Comparison of ENCODE assay signal across 10 cellular contexts in the genomic region with DNA sequence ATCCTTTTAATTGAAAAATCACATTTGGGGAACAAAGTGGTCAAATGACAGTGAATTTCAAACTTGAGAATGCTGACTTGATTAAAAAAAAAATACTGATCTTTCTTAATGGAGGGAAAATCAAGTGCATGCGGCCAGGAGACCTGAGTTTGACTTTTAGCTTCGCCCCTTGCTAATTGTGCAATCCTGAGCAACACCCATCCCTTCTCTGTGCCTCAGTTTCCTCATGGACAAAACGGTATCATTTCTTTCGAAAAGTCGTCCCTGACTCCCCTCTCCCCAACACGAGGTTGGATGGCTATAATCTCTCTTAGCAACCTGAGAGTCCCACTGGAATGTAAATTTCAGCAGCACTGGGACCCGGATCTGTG. TPM values are rescaled to one million over a fixed set of nuclear protein-coding genes. Genes with fewer than 3 reads are reported as not detected.
DNase-seq lines count a peak whose midpoint lies in the region; ATAC-seq and TF ChIP-seq lines count a peak whose summit lies in the region.
"Had no signal": no experiment of that assay in that cellular context is flagged by ENCODE, and none has a peak within 500 bp of the region (broad histone marks: within the 10 kb centered on the region; RNA-seq: fewer than 3 reads in every experiment).

No MANE protein-coding gene starts in this region.

- H3K9me3 Mint-ChIP-seq in activated T-helper 17 cell treated with anti-CD3 and anti-CD28 coated beads, Interleukin-2, amount 50 U/mL, for 72 hours = no peaks in the 10 kb centered on the region
- H3K9me3 Mint-ChIP-seq: activated T-helper 2 cell treated with anti-CD3 and anti-CD28 coated beads, Interferon-gamma antibody, Interleukin-2, Interleukin-4, amounts not matched to agents 10 μg/mL and 5 μg/mL and 100 μg/mL, durations not matched to agents 14 hours and 24 hours and 36 hours had no signal

- H3K27ac Mint-ChIP-seq in activated T-helper 17 cell treated with anti-CD3 and anti-CD28 coated beads, Interleukin-2, amount 50 U/mL, for 72 hours = no peak overlapping the region
- H3K27ac Mint-ChIP-seq: activated T-helper 2 cell treated with anti-CD3 and anti-CD28 coated beads, Interferon-gamma antibody, Interleukin-2, Interleukin-4, amounts not matched to agents 10 μg/mL and 5 μg/mL and 100 μg/mL, durations not matched to agents 14 hours and 24 hours and 36 hours had no signal

- H3K36me3 Mint-ChIP-seq in activated T-helper 17 cell treated with anti-CD3 and anti-CD28 coated beads, Interleukin-2, amount 50 U/mL, for 72 hours (ENCODE audit: low read depth) = peaks cover 4% of the 10 kb centered on the region

- no peak for TF ChIP-seq CTCF in tibial artery (IDR thresholded peaks at IDR 0.05)

- ATAC-seq in activated T-helper 17 cell treated with anti-CD3 and anti-CD28 coated beads, Interleukin-2, amount 50 U/mL, for 72 hours (replicated peaks) = no peak
- no peak for ATAC-seq in aorta (ENCODE audit: low FRiP score)

- WGBS in aorta, 2 donors = 72 to 73% methylated on average over 7 of the region's 7 CpGs

- DNase-seq in globus pallidus (ENCODE audit: low spot score) (peak; percentile 5), NCI-H748 treated with DMSO at 0.1 percent for 48 hours (lab: John Stamatoyannopoulos, UW) (no peak), RKO (ENCODE audit: low spot score) (no peak), tibial artery (no peak), aorta (no peak)
- DNase-seq: KG1 had no signal

- H3K36me3 ChIP-seq in HUES48 (ENCODE audit: control insufficient read depth, insufficient read depth, low read length) (no peaks in the 10 kb centered on the region), skeletal muscle tissue (ENCODE audit: control insufficient read depth in 3 of 3, insufficient read depth in 3 of 3, low read length in 3 of 3) (no peaks in the 10 kb centered on the region), tibial artery (no peaks in the 10 kb centered on the region), aorta (ENCODE audit: control insufficient read depth in 1 of 2, insufficient read depth in 2 of 2, low read length in 1 of 2) (no peaks in the 10 kb centered on the region)

- H3K4me3 ChIP-seq in HUES48 (ENCODE audit: low read depth, low read length) = peak overlapping the region; percentile 66; the same call in 1 of the 2 replicates
- H3K4me3 ChIP-seq in skeletal muscle tissue (ENCODE audit: low read length in 3 of 3) = peak overlapping the region; percentile 34 to 62 (median 61)
- peak overlapping the region in 1 of 2 donors; percentile 70 for H3K4me3 ChIP-seq in tibial artery
- no peak overlapping the region for H3K4me3 ChIP-seq in aorta (ENCODE audit: low read length in 2 of 2)

- intact Hi-C loops in tibial artery (cut with DNase I; ENCODE audit: low total_unique reads) = loop anchor here (5.0 to 10.0 kb wide), 5 partner anchors 45 to 868 kb away; a partner anchor contains a TSS
- intact Hi-C loops in aorta (cut with DNase I) = loop anchor here (2.0 to 10.0 kb wide), 9 partner anchors 45 to 650 kb away; a partner anchor contains a TSS

- no peaks in the 10 kb centered on the region for H3K4me1 Mint-ChIP-seq in activated T-helper 17 cell treated with anti-CD3 and anti-CD28 coated beads, Interleukin-2, amount 50 U/mL, for 72 hours

- peaks cover 45% of the 10 kb centered on the region for H3K27me3 ChIP-seq in HUES48 (ENCODE audit: control insufficient read depth, insufficient read depth, low read length)
- peaks cover 0 to 14% (median 8%) of the 10 kb centered on the region in 3 donors for H3K27me3 ChIP-seq in skeletal muscle tissue (ENCODE audit: control insufficient read depth in 3 of 3, insufficient read depth in 3 of 3, low read length in 3 of 3)
- H3K27me3 ChIP-seq in tibial artery = peaks cover 0 to 27% of the 10 kb centered on the region in 2 donors
- H3K27me3 ChIP-seq in aorta (ENCODE audit: control insufficient read depth in 1 of 2, insufficient read depth in 2 of 2, low read length in 1 of 2) = no peaks in the 10 kb centered on the region

- H3K9me3 ChIP-seq in HUES48 (ENCODE audit: control insufficient read depth, insufficient read depth, low read length) (no peaks in the 10 kb centered on the region), skeletal muscle tissue (ENCODE audit: control insufficient read depth in 3 of 3, low read length in 3 of 3) (no peaks in the 10 kb centered on the region), tibial artery (no peaks in the 10 kb centered on the region), aorta (ENCODE audit: control insufficient read depth, low read length) (no peaks in the 10 kb centered on the region)

- H3K27me3 Mint-ChIP-seq in activated T-helper 17 cell treated with anti-CD3 and anti-CD28 coated beads, Interleukin-2, amount 50 U/mL, for 72 hours = peaks cover 38% of the 10 kb centered on the region

- H3K4me1 ChIP-seq in HUES48 (ENCODE audit: control insufficient read depth, insufficient read depth, low read length) (peaks cover 28% of the 10 kb centered on the region), skeletal muscle tissue (ENCODE audit: control insufficient read depth in 3 of 3, insufficient read depth in 3 of 3, low read length in 3 of 3) (peaks cover 20 to 24% (median 21%) of the 10 kb centered on the region in 3 donors), tibial artery (peaks cover 0 to 33% (median 24%) of the 10 kb centered on the region in 4 donors), aorta (ENCODE audit: control insufficient read depth in 1 of 2, insufficient read depth in 2 of 2, low read length in 2 of 2) (no peaks in the 10 kb centered on the region)

- H3K27ac ChIP-seq in HUES48 (ENCODE audit: low read depth, low read length) (peak overlapping the region; percentile 72), skeletal muscle tissue (ENCODE audit: low read depth, low read length) (peak overlapping the region; percentile 66), tibial artery (no peak overlapping the region), aorta (ENCODE audit: low read depth in 1 of 2, low read length in 2 of 2) (no peak overlapping the region)

- peak overlapping the region; percentile 70 for H3K4me3 Mint-ChIP-seq in activated T-helper 17 cell treated with anti-CD3 and anti-CD28 coated beads, Interleukin-2, amount 50 U/mL, for 72 hours

- no peak overlapping the region for H3K9ac ChIP-seq in HUES48 (ENCODE audit: low read depth, low read length)
- H3K9ac ChIP-seq in skeletal muscle tissue (ENCODE audit: low read depth in 1 of 3, low read length in 3 of 3) = no peak overlapping the region

RNA-seq across cellular contexts. Expression of a gene that starts 1.0 kb away (rescaled TPM):
- total RNA-seq in activated T-helper 17 cell treated with anti-CD3 and anti-CD28 coated beads, Interleukin-2, amount 50 U/mL, for 72 hours = under 1 TPM; 0.21 to 0.48 TPM
- total RNA-seq in skeletal muscle tissue (6.3 TPM), aorta (10 to 100 TPM in 1 of 2 donors, 1 to 10 TPM in 1; 5.8 to 10.4 TPM)
- polyA plus RNA-seq in aorta = under 1 TPM in 1 of 2 donors, not detected in 1; 1.00 TPM

RNA-seq across cellular contexts. Expression of a gene that starts 45.3 kb away (rescaled TPM):
- 10 to 100 TPM; 14.3 to 17.7 TPM for total RNA-seq in activated T-helper 17 cell treated with anti-CD3 and anti-CD28 coated beads, Interleukin-2, amount 50 U/mL, for 72 hours
- total RNA-seq in skeletal muscle tissue (11.5 TPM), aorta (10 to 100 TPM; 55.2 to 63.3 TPM)
- 10 to 100 TPM; 10.3 to 12.6 TPM for polyA plus RNA-seq in aorta

Comparison
In these comparisons a context has a peak if more than half of its experiments do, and no peak if none do; other contexts are left out.
1. H3K27ac ChIP-seq: peak in HUES48 (single experiment) and skeletal muscle tissue (single experiment); none in tibial artery (0 of 2) and aorta (0 of 2).
2. H3K4me3 ChIP-seq: peak in HUES48 (single experiment) and skeletal muscle tissue (3 of 3); none in aorta (0 of 2).